9 cellular contexts compared by ENCODE assay signal in genomic region chr1:165826565-165826964, GRCh38. TPM values are rescaled to one million over a fixed set of nuclear protein-coding genes. Genes with fewer than 3 reads are reported as not detected.
A peak's percentile ranks its signal among the peaks of the same experiment; 100 is the strongest.
DNase-seq lines count a peak whose midpoint lies in the region; ATAC-seq and TF ChIP-seq lines count a peak whose summit lies in the region.
"Had no signal": no experiment of that assay in that cellular context is flagged by ENCODE, and none has a peak within 500 bp of the region (broad histone marks: within the 10 kb centered on the region; RNA-seq: fewer than 3 reads in every experiment).

No MANE protein-coding gene starts in this region.

- no peaks in the 10 kb centered on the region for H3F3A ChIP-seq in OCI-LY1 (ENCODE audit: insufficient read depth, low read length)

- H3K36me3 ChIP-seq in CD8-positive, alpha-beta memory T cell (ENCODE audit: insufficient read depth, low read length) = no peaks in the 10 kb centered on the region
- H3K36me3 ChIP-seq in OCI-LY1 (ENCODE audit: insufficient read depth, low read length) (no peaks in the 10 kb centered on the region), osteoblast (ENCODE audit: insufficient read depth, low read length) (no peaks in the 10 kb centered on the region)

- H3K9me3 ChIP-seq in CD8-positive, alpha-beta memory T cell (ENCODE audit: low read length) = no peaks in the 10 kb centered on the region
- H3K9me3 ChIP-seq in OCI-LY1 (ENCODE audit: low read length) (no peaks in the 10 kb centered on the region), osteoblast (ENCODE audit: low read depth, low read length) (no peaks in the 10 kb centered on the region)

- no peaks in the 10 kb centered on the region for H3K27me3 ChIP-seq in CD8-positive, alpha-beta memory T cell (ENCODE audit: insufficient read depth, low read length, poor library complexity, severe bottlenecking)
- H3K27me3 ChIP-seq in OCI-LY1 (ENCODE audit: insufficient read depth, low read length) (no peaks in the 10 kb centered on the region; the same call in 1 of the 2 replicates), dorsolateral prefrontal cortex (no peaks in the 10 kb centered on the region), osteoblast (ENCODE audit: insufficient read depth, low read length) (no peaks in the 10 kb centered on the region)

- no peak for DNase-seq in CD8-positive, alpha-beta memory T cell
- no peak for DNase-seq in dorsolateral prefrontal cortex
- peak; percentile 49 for DNase-seq in osteoblast (ENCODE audit: insufficient read length, low spot score, missing footprints)
- no peak for DNase-seq in SK-N-DZ (ENCODE audit: low spot score)
- no peak for DNase-seq in HuH-7 (ENCODE audit: low spot score)
- DNase-seq in DMS53 (lab: John Stamatoyannopoulos, UW) = no peak
- DNase-seq: KBM-7 had no signal

- no peaks in the 10 kb centered on the region for H3K9me3 Mint-ChIP-seq in CD8-positive, alpha-beta memory T cell

- intact Hi-C loops in dorsolateral prefrontal cortex (cut with DNase I) = loop anchor here (5.0 to 10.0 kb wide), 5 partner anchors 59 to 194 kb away; partner anchors contain the start of genes ALDH9A1 (in 2 of the 2), MGST3 (in 2 of the 2) and TMCO1 (in 2 of the 2)

- POLR2A ChIA-PET in CD8-positive, alpha-beta memory T cell (lab: Charles Lee) = no interaction called here

- no peak overlapping the region for H2AFZ ChIP-seq in OCI-LY1 (ENCODE audit: low read length)
- H2AFZ ChIP-seq in osteoblast (ENCODE audit: low read length) = peak overlapping the region; percentile 89

- peaks cover 15% of the 10 kb centered on the region for H3K4me1 ChIP-seq in CD8-positive, alpha-beta memory T cell (ENCODE audit: insufficient read depth, low read length)
- H3K4me1 ChIP-seq in OCI-LY1 (ENCODE audit: insufficient read depth, low read length, severe bottlenecking) (peaks cover 15% of the 10 kb centered on the region), osteoblast (ENCODE audit: insufficient read depth, low read length) (peaks cover 21% of the 10 kb centered on the region)

- no peak for ATAC-seq in HG03135 (IDR thresholded peaks at IDR 0.05; ENCODE audit: unreplicated experiment)

- H3K9ac ChIP-seq in OCI-LY1 (ENCODE audit: low read length) = no peak overlapping the region; the same call in 1 of the 2 replicates

- peak overlapping the region; percentile 79 to 100 (median 89) for H3K4me3 Mint-ChIP-seq in CD8-positive, alpha-beta memory T cell

- no peak overlapping the region for H3K4me3 ChIP-seq in CD8-positive, alpha-beta memory T cell (ENCODE audit: low read length)
- no peak overlapping the region for H3K4me3 ChIP-seq in OCI-LY1 (ENCODE audit: low read depth, low read length, poor library complexity, severe bottlenecking)
- H3K4me3 ChIP-seq in dorsolateral prefrontal cortex = peak overlapping the region in 58 of 59 donors; percentile 59 to 97 (median 83)
- peak overlapping the region; percentile 81 for H3K4me3 ChIP-seq in osteoblast (ENCODE audit: insufficient read depth, low read length)

- H3K36me3 Mint-ChIP-seq in CD8-positive, alpha-beta memory T cell = peaks cover 0 to 7% (median 1%) of the 10 kb centered on the region in 3 donors

- H3K27ac ChIP-seq in CD8-positive, alpha-beta memory T cell (ENCODE audit: low read depth, low read length) = no peak overlapping the region
- H3K27ac ChIP-seq in OCI-LY1 (ENCODE audit: low read depth, low read length, poor library complexity, severe bottlenecking) (no peak overlapping the region), dorsolateral prefrontal cortex (peak overlapping the region in 48 of 59 donors; percentile 40 to 97 (median 92)), osteoblast (ENCODE audit: low read depth, low read length) (peak overlapping the region; percentile 27)

- no peaks in the 10 kb centered on the region for H3K27me3 Mint-ChIP-seq in CD8-positive, alpha-beta memory T cell

- peaks cover 21 to 26% (median 22%) of the 10 kb centered on the region in 3 donors for H3K4me1 Mint-ChIP-seq in CD8-positive, alpha-beta memory T cell

- no peaks in the 10 kb centered on the region for H4K20me1 ChIP-seq in OCI-LY1 (ENCODE audit: insufficient read depth, low read length)
- peaks cover 6% of the 10 kb centered on the region for H4K20me1 ChIP-seq in osteoblast (ENCODE audit: insufficient read depth, low read length)

- H3K27ac Mint-ChIP-seq in CD8-positive, alpha-beta memory T cell = peak overlapping the region in 5 of 8 donors; percentile 25 to 87 (median 79)

- H3K79me2 ChIP-seq in OCI-LY1 (ENCODE audit: insufficient read depth, low read length) (peaks cover 36% of the 10 kb centered on the region), osteoblast (ENCODE audit: insufficient read depth, low read length) (peaks cover 36% of the 10 kb centered on the region)

- H3K9me2 ChIP-seq in OCI-LY1 (ENCODE audit: low read depth, low read length) = no peaks in the 10 kb centered on the region

- CTCF ChIA-PET in CD8-positive, alpha-beta memory T cell (lab: Charles Lee) = interaction anchor here (1.2 kb wide), 1 partner anchor 57 kb away, joined by 3 read pairs; no protein-coding TSS in a partner anchor

- H3K4me2 ChIP-seq in OCI-LY1 (ENCODE audit: low read length) (peak overlapping the region; percentile 81), osteoblast (ENCODE audit: insufficient read depth, low read length) (peak overlapping the region; percentile 95)

- TF ChIP-seq CTCF in OCI-LY1 (IDR thresholded peaks at IDR 0.05; ENCODE audit: low read length) = no peak
- TF ChIP-seq CTCF in dorsolateral prefrontal cortex (IDR thresholded peaks at IDR 0.05 in 54 of 56, conservative IDR thresholded peaks at IDR 0.05 in 2 of 56; ENCODE audit: low read depth in 1 of 56, partially characterized antibody in 56 of 56) = no peak
- no peak for TF ChIP-seq CTCF in osteoblast (IDR thresholded peaks at IDR 0.05; ENCODE audit: extremely low read depth, low read depth, low read length)

RNA-seq across cellular contexts. Expression of gene UCK2, which starts 0.8 kb away (rescaled TPM):
- 100 to 1,000 TPM in 1 of 2 experiments, 10 to 100 TPM in 1; 97.4 to 100 TPM for total RNA-seq in CD8-positive, alpha-beta memory T cell
- 10.7 TPM for polyA plus RNA-seq in CD8-positive, alpha-beta memory T cell
- total RNA-seq in dorsolateral prefrontal cortex (10 to 100 TPM; 19.0 to 35.8 (median 26.0) TPM), osteoblast (63.9 and 74.2 TPM in 2 replicates)
- polyA plus RNA-seq in SK-N-DZ (2014; cell fraction: cytosol; rRNA removed) = 83.5 and 83.8 TPM in 2 replicates
- polyA plus RNA-seq in SK-N-DZ (2014; cell fraction: nucleus; rRNA removed) = 56.0 and 78.7 TPM in 2 replicates

RNA-seq across cellular contexts. Expression of gene TMCO1, which starts 57.9 kb away (rescaled TPM):
- total RNA-seq in CD8-positive, alpha-beta memory T cell = 100 to 1,000 TPM; 102 to 112 TPM
- polyA plus RNA-seq in CD8-positive, alpha-beta memory T cell = 148 TPM
- total RNA-seq in dorsolateral prefrontal cortex (10 to 100 TPM; 37.8 to 74.4 (median 56.4) TPM), osteoblast (86.0 and 87.6 TPM in 2 replicates)
- polyA plus RNA-seq in SK-N-DZ (2014; cell fraction: cytosol; rRNA removed) = 102 and 116 TPM in 2 replicates
- 46.3 and 68.2 TPM in 2 replicates for polyA plus RNA-seq in SK-N-DZ (2014; cell fraction: nucleus; rRNA removed)

Comparison
In these comparisons a context has a peak if more than half of its experiments do, and no peak if none do; other contexts are left out.
1. H3K27ac ChIP-seq: peak in dorsolateral prefrontal cortex (48 of 59) and osteoblast (single experiment); none in CD8-positive, alpha-beta memory T cell (single experiment) and OCI-LY1 (single experiment).
2. H3K4me3 ChIP-seq: peak in dorsolateral prefrontal cortex (58 of 59) and osteoblast (single experiment); none in CD8-positive, alpha-beta memory T cell (single experiment) and OCI-LY1 (single experiment).